In the genomic region with DNA sequence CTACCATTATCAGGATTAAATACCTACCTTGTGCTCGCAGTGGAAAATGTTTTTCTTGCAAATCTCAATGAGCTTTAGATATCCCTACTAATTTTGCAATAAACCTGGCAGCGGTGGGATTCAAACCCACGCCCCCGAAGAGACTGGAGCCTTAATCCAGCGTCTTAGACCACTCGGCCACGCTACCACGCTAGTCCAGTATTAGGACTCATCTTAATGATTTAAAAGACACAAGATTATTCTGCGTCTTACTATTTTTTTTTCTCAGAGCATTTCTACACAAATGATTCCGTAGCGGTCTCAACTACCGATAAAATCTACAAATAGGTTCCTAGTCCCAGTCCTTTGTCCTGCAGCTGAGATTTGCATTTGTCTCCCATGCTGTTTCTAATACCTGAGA, we compare ENCODE assay signal across 3 cellular contexts.
TF ChIP-seq lines count a peak whose summit lies in the region.

No MANE protein-coding gene starts in this region.

TF ChIP-seq in SK-N-SH, 30 proteins besides CTCF, POLR2A, EP300 and RAD21:
- TF ChIP-seq RXRA (IDR thresholded peaks at IDR 0.05; ENCODE audit: borderline replicate concordance, low read depth) = no peak
- no peak for TF ChIP-seq RFX5 (IDR thresholded peaks at IDR 0.05; ENCODE audit: low read length)
TF ChIP-seq in SK-N-SH: peak in this region for 0.

TF ChIP-seq in SK-N-SH treated with all-trans-retinoic acid at 6 μM for 48 hours, 23 proteins besides CTCF, POLR2A, EP300 and RAD21:
- TF ChIP-seq TOX (CRISPR knock-in tag; IDR thresholded peaks at IDR 0.05; ENCODE audit: borderline replicate concordance) (no peak), ZFP30 (CRISPR knock-in tag; IDR thresholded peaks at IDR 0.05) (no peak), RARB (CRISPR knock-in tag; IDR thresholded peaks at IDR 0.05) (no peak), ZNF565 (CRISPR knock-in tag; conservative IDR thresholded peaks at IDR 0.05; ENCODE audit: low read depth) (no peak), ESRRG (CRISPR knock-in tag; IDR thresholded peaks at IDR 0.05) (no peak), ZNF70 (CRISPR knock-in tag; IDR thresholded peaks at IDR 0.05) (no peak), BACH2 (CRISPR knock-in tag; IDR thresholded peaks at IDR 0.05; ENCODE audit: borderline replicate concordance) (no peak), ARNTL (CRISPR knock-in tag; IDR thresholded peaks at IDR 0.05; ENCODE audit: borderline replicate concordance, low read depth) (no peak), TCF4 (CRISPR knock-in tag; IDR thresholded peaks at IDR 0.05; ENCODE audit: borderline replicate concordance) (no peak), OSR1 (CRISPR knock-in tag; IDR thresholded peaks at IDR 0.05) (no peak), ZC3H10 (CRISPR knock-in tag; IDR thresholded peaks at IDR 0.05) (no peak), CSDC2 (CRISPR knock-in tag; IDR thresholded peaks at IDR 0.05) (no peak), ISL1 (CRISPR knock-in tag; IDR thresholded peaks at IDR 0.05) (no peak)
- TF ChIP-seq, protein P1, sequence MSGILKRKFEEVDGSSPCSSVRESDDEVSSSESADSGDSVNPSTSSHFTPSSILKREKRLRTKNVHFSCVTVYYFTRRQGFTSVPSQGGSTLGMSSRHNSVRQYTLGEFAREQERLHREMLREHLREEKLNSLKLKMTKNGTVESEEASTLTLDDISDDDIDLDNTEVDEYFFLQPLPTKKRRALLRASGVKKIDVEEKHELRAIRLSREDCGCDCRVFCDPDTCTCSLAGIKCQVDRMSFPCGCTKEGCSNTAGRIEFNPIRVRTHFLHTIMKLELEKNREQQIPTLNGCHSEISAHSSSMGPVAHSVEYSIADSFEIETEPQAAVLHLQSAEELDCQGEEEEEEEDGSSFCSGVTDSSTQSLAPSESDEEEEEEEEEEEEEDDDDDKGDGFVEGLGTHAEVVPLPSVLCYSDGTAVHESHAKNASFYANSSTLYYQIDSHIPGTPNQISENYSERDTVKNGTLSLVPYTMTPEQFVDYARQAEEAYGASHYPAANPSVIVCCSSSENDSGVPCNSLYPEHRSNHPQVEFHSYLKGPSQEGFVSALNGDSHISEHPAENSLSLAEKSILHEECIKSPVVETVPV (CRISPR knock-in tag; IDR thresholded peaks at IDR 0.05) = no peak
- TF ChIP-seq, protein P2, sequence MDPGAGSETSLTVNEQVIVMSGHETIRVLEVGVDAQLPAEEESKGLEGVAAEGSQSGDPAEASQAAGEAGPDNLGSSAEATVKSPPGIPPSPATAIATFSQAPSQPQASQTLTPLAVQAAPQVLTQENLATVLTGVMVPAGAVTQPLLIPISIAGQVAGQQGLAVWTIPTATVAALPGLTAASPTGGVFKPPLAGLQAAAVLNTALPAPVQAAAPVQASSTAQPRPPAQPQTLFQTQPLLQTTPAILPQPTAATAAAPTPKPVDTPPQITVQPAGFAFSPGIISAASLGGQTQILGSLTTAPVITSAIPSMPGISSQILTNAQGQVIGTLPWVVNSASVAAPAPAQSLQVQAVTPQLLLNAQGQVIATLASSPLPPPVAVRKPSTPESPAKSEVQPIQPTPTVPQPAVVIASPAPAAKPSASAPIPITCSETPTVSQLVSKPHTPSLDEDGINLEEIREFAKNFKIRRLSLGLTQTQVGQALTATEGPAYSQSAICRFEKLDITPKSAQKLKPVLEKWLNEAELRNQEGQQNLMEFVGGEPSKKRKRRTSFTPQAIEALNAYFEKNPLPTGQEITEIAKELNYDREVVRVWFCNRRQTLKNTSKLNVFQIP (CRISPR knock-in tag; IDR thresholded peaks at IDR 0.05; ENCODE audit: borderline replicate concordance, low read depth) = no peak
- TF ChIP-seq, protein P3, sequence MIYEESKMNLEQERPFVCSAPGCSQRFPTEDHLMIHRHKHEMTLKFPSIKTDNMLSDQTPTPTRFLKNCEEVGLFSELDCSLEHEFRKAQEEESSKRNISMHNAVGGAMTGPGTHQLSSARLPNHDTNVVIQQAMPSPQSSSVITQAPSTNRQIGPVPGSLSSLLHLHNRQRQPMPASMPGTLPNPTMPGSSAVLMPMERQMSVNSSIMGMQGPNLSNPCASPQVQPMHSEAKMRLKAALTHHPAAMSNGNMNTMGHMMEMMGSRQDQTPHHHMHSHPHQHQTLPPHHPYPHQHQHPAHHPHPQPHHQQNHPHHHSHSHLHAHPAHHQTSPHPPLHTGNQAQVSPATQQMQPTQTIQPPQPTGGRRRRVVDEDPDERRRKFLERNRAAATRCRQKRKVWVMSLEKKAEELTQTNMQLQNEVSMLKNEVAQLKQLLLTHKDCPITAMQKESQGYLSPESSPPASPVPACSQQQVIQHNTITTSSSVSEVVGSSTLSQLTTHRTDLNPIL (CRISPR knock-in tag; IDR thresholded peaks at IDR 0.05; ENCODE audit: low read depth) = no peak

TF ChIP-seq in GM23338, 12 proteins besides CTCF, POLR2A, EP300 and RAD21:
- TF ChIP-seq STAT1 (IDR thresholded peaks at IDR 0.05; ENCODE audit: unreplicated experiment) (no peak), CREB1 (CRISPR knock-in tag; IDR thresholded peaks at IDR 0.05; ENCODE audit: low read depth) (no peak), JUNB (IDR thresholded peaks at IDR 0.05; ENCODE audit: unreplicated experiment) (no peak), POLR2AphosphoS5 (IDR thresholded peaks at IDR 0.05; ENCODE audit: low read depth) (no peak), ZNF331 (CRISPR knock-in tag; IDR thresholded peaks at IDR 0.05; ENCODE audit: low read depth) (no peak), NANOG (IDR thresholded peaks at IDR 0.05; ENCODE audit: borderline replicate concordance) (no peak)
- TF ChIP-seq, protein P4, sequence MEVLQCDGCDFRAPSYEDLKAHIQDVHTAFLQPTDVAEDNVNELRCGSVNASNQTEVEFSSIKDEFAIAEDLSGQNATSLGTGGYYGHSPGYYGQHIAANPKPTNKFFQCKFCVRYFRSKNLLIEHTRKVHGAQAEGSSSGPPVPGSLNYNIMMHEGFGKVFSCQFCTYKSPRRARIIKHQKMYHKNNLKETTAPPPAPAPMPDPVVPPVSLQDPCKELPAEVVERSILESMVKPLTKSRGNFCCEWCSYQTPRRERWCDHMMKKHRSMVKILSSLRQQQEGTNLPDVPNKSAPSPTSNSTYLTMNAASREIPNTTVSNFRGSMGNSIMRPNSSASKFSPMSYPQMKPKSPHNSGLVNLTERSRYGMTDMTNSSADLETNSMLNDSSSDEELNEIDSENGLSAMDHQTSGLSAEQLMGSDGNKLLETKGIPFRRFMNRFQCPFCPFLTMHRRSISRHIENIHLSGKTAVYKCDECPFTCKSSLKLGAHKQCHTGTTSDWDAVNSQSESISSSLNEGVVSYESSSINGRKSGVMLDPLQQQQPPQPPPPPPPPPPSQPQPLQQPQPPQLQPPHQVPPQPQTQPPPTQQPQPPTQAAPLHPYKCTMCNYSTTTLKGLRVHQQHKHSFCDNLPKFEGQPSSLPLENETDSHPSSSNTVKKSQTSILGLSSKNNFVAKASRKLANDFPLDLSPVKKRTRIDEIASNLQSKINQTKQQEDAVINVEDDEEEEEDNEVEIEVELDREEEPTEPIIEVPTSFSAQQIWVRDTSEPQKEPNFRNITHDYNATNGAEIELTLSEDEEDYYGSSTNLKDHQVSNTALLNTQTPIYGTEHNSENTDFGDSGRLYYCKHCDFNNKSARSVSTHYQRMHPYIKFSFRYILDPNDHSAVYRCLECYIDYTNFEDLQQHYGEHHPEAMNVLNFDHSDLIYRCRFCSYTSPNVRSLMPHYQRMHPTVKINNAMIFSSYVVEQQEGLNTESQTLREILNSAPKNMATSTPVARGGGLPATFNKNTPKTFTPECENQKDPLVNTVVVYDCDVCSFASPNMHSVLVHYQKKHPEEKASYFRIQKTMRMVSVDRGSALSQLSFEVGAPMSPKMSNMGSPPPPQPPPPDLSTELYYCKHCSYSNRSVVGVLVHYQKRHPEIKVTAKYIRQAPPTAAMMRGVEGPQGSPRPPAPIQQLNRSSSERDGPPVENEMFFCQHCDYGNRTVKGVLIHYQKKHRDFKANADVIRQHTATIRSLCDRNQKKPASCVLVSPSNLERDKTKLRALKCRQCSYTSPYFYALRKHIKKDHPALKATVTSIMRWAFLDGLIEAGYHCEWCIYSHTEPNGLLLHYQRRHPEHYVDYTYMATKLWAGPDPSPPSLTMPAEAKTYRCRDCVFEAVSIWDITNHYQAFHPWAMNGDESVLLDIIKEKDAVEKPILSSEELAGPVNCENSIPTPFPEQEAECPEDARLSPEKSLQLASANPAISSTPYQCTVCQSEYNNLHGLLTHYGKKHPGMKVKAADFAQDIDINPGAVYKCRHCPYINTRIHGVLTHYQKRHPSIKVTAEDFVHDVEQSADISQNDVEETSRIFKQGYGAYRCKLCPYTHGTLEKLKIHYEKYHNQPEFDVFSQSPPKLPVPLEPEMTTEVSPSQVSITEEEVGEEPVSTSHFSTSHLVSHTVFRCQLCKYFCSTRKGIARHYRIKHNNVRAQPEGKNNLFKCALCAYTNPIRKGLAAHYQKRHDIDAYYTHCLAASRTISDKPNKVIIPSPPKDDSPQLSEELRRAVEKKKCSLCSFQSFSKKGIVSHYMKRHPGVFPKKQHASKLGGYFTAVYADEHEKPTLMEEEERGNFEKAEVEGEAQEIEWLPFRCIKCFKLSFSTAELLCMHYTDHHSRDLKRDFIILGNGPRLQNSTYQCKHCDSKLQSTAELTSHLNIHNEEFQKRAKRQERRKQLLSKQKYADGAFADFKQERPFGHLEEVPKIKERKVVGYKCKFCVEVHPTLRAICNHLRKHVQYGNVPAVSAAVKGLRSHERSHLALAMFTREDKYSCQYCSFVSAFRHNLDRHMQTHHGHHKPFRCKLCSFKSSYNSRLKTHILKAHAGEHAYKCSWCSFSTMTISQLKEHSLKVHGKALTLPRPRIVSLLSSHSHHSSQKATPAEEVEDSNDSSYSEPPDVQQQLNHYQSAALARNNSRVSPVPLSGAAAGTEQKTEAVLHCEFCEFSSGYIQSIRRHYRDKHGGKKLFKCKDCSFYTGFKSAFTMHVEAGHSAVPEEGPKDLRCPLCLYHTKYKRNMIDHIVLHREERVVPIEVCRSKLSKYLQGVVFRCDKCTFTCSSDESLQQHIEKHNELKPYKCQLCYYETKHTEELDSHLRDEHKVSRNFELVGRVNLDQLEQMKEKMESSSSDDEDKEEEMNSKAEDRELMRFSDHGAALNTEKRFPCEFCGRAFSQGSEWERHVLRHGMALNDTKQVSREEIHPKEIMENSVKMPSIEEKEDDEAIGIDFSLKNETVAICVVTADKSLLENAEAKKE (CRISPR knock-in tag; IDR thresholded peaks at IDR 0.05) = no peak
- TF ChIP-seq, protein P5, sequence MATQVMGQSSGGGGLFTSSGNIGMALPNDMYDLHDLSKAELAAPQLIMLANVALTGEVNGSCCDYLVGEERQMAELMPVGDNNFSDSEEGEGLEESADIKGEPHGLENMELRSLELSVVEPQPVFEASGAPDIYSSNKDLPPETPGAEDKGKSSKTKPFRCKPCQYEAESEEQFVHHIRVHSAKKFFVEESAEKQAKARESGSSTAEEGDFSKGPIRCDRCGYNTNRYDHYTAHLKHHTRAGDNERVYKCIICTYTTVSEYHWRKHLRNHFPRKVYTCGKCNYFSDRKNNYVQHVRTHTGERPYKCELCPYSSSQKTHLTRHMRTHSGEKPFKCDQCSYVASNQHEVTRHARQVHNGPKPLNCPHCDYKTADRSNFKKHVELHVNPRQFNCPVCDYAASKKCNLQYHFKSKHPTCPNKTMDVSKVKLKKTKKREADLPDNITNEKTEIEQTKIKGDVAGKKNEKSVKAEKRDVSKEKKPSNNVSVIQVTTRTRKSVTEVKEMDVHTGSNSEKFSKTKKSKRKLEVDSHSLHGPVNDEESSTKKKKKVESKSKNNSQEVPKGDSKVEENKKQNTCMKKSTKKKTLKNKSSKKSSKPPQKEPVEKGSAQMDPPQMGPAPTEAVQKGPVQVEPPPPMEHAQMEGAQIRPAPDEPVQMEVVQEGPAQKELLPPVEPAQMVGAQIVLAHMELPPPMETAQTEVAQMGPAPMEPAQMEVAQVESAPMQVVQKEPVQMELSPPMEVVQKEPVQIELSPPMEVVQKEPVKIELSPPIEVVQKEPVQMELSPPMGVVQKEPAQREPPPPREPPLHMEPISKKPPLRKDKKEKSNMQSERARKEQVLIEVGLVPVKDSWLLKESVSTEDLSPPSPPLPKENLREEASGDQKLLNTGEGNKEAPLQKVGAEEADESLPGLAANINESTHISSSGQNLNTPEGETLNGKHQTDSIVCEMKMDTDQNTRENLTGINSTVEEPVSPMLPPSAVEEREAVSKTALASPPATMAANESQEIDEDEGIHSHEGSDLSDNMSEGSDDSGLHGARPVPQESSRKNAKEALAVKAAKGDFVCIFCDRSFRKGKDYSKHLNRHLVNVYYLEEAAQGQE (IDR thresholded peaks at IDR 0.05; ENCODE audit: unreplicated experiment) = no peak
- TF ChIP-seq, protein P6, sequence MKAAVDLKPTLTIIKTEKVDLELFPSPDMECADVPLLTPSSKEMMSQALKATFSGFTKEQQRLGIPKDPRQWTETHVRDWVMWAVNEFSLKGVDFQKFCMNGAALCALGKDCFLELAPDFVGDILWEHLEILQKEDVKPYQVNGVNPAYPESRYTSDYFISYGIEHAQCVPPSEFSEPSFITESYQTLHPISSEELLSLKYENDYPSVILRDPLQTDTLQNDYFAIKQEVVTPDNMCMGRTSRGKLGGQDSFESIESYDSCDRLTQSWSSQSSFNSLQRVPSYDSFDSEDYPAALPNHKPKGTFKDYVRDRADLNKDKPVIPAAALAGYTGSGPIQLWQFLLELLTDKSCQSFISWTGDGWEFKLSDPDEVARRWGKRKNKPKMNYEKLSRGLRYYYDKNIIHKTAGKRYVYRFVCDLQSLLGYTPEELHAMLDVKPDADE (IDR thresholded peaks at IDR 0.05) = no peak
TF ChIP-seq in GM23338: peak in this region for 0.
